ENCODE assay signal across 8 cellular contexts in the genomic region with DNA sequence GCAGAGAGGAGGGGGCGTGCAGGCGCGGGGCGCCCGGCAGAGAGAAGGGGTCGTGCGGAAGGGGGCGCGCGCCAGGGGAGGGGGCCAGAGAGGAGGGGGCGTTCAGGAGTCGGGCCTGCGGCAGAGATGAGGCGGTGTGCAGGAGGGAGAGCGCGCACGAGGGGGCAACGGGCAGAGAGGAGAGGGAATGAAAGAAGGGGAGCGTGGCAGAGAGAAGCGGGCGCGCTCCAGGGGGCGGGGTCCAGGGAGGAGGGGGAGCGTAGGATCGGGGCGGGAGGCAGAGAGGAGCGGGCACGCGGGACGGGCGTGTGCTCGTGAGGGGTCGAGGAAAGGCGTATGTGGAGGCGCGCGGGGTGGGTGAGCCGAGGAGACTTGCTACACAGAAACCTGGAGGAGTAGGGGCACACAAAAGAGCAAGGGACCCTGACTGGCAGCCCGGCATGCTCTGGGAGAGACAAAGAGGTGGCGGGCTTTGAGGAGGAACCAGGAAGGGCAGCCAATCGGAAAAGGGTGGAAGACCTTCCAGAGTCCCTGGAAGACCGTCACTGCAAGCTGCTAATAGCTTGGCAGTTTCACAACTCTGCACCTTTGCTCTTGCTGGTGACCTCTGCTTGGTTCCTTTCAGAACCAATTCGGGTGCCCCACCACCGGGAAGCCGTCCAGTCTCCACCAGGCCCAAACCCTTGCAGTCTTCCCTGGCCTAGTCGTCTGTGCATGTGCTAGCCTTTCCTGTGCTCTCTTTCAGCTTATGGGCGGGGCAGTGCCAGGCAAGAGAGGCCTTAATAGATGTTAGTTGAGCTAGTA. TPM values are rescaled to one million over a fixed set of nuclear protein-coding genes. Genes with fewer than 3 reads are reported as not detected.
DNase-seq lines count a peak whose midpoint lies in the region; ATAC-seq and TF ChIP-seq lines count a peak whose summit lies in the region.

No MANE protein-coding gene starts in this region.

- H3K9ac ChIP-seq in HUES6 (ENCODE audit: low read length) (peak overlapping the region; percentile 42), skeletal muscle tissue (ENCODE audit: low read depth in 1 of 3, low read length in 3 of 3) (no peak overlapping the region)

- peak; percentile 19 for ATAC-seq in activated CD8-positive, alpha-beta T cell treated with anti-CD3 and anti-CD28 coated beads for 36 hours
- ATAC-seq in GM21360 (IDR thresholded peaks at IDR 0.05; ENCODE audit: unreplicated experiment): no peak
- no peak for ATAC-seq in GM19397 (IDR thresholded peaks at IDR 0.05; ENCODE audit: unreplicated experiment)

- H3K9me3 ChIP-seq in HUES6 (ENCODE audit: control insufficient read depth, insufficient read depth, low read depth, low read length): no peaks in the 10 kb centered on the region
- H3K9me3 ChIP-seq in skeletal muscle tissue (ENCODE audit: control insufficient read depth in 3 of 3, low read length in 3 of 3): no peaks in the 10 kb centered on the region

- no peaks in the 10 kb centered on the region for H3K36me3 ChIP-seq in HUES6 (ENCODE audit: control insufficient read depth, insufficient read depth, low read length)
- no peaks in the 10 kb centered on the region for H3K36me3 ChIP-seq in skeletal muscle tissue (ENCODE audit: control insufficient read depth in 3 of 3, insufficient read depth in 3 of 3, low read length in 3 of 3)

- H3K27ac ChIP-seq in HUES6 (ENCODE audit: low read depth, low read length) (no peak overlapping the region), skeletal muscle tissue (ENCODE audit: low read depth, low read length) (no peak overlapping the region)

- peak; percentile 22 for DNase-seq in activated CD8-positive, alpha-beta T cell treated with anti-CD3 and anti-CD28 coated beads for 36 hours
- no peak for DNase-seq in NCI-H2107 treated with DMSO at 0.1 percent for 48 hours (lab: John Stamatoyannopoulos, UW; ENCODE audit: unreplicated experiment)
- no peak for DNase-seq in activated effector memory CD4-positive, alpha-beta T cell treated with Interleukin-2 at 50 U/mL for 16 hours

- peak overlapping the region; percentile 66 for H3K4me3 Mint-ChIP-seq in activated CD8-positive, alpha-beta T cell treated with anti-CD3 and anti-CD28 coated beads for 36 hours

- no peak for TF ChIP-seq CTCF in activated CD8-positive, alpha-beta T cell treated with anti-CD3 and anti-CD28 coated beads for 36 hours (IDR thresholded peaks at IDR 0.05)

- H3K4me3 ChIP-seq in HUES6 (ENCODE audit: low read depth, low read length) (peak overlapping the region; percentile 58), iPS-11a (ENCODE audit: low read depth, low read length) (peak overlapping the region; percentile 58), skeletal muscle tissue (ENCODE audit: low read length in 3 of 3) (peak overlapping the region; percentile 10 to 52 (median 29))

- CTCF ChIA-PET in activated CD8-positive, alpha-beta T cell treated with anti-CD3 and anti-CD28 coated beads for 36 hours (lab: Charles Lee): interaction anchor here (0.7 to 1.8 kb wide), 3 partner anchors 20 to 154 kb away, joined by 3 to 13 read pairs (median 3); no protein-coding TSS in a partner anchor

- H3K4me1 Mint-ChIP-seq in activated CD8-positive, alpha-beta T cell treated with anti-CD3 and anti-CD28 coated beads for 36 hours (ENCODE audit: low read depth): peaks cover 5% of the 10 kb centered on the region

- H3K9me3 Mint-ChIP-seq in activated CD8-positive, alpha-beta T cell treated with anti-CD3 and anti-CD28 coated beads for 36 hours: peaks cover 1% of the 10 kb centered on the region

- intact Hi-C loops in activated CD8-positive, alpha-beta T cell treated with anti-CD3 and anti-CD28 coated beads for 36 hours (cut with micrococcal nuclease): no loop called here

- POLR2A ChIA-PET in activated CD8-positive, alpha-beta T cell treated with anti-CD3 and anti-CD28 coated beads for 36 hours (lab: Charles Lee): no interaction called here

- H3K36me3 Mint-ChIP-seq in activated CD8-positive, alpha-beta T cell treated with anti-CD3 and anti-CD28 coated beads for 36 hours (ENCODE audit: low read depth): no peaks in the 10 kb centered on the region

- H3K27me3 ChIP-seq in HUES6 (ENCODE audit: control insufficient read depth, insufficient read depth, low read length) (peaks cover 24% of the 10 kb centered on the region), skeletal muscle tissue (ENCODE audit: control insufficient read depth in 3 of 3, insufficient read depth in 3 of 3, low read length in 3 of 3) (peaks cover 9 to 21% (median 14%) of the 10 kb centered on the region in 3 donors)

- H3K27ac Mint-ChIP-seq in activated CD8-positive, alpha-beta T cell treated with anti-CD3 and anti-CD28 coated beads for 36 hours: no peak overlapping the region

- peaks cover 24% of the 10 kb centered on the region for H3K27me3 Mint-ChIP-seq in activated CD8-positive, alpha-beta T cell treated with anti-CD3 and anti-CD28 coated beads for 36 hours

- H3K4me1 ChIP-seq in HUES6 (ENCODE audit: control insufficient read depth, insufficient read depth, low read length) (no peaks in the 10 kb centered on the region), skeletal muscle tissue (ENCODE audit: control insufficient read depth in 3 of 3, insufficient read depth in 3 of 3, low read length in 3 of 3) (peaks cover 2 to 5% (median 3%) of the 10 kb centered on the region in 3 donors)

RNA-seq across cellular contexts. Expression of gene DYDC2, which starts 0.6 kb away (rescaled TPM):
- under 1 TPM in 1 of 2 experiments, not detected in 1; 0.70 TPM for total RNA-seq in activated CD8-positive, alpha-beta T cell treated with anti-CD3 and anti-CD28 coated beads for 36 hours
- total RNA-seq in skeletal muscle tissue: not detected

RNA-seq across cellular contexts. Expression of gene DYDC1, which starts 0.6 kb away (rescaled TPM):
- not detected for total RNA-seq in activated CD8-positive, alpha-beta T cell treated with anti-CD3 and anti-CD28 coated beads for 36 hours
- not detected for total RNA-seq in skeletal muscle tissue

RNA-seq across cellular contexts. Expression of gene PRXL2A, which starts 51.1 kb away (rescaled TPM):
- 10 to 100 TPM; 21.0 to 22.7 TPM for total RNA-seq in activated CD8-positive, alpha-beta T cell treated with anti-CD3 and anti-CD28 coated beads for 36 hours
- 19.3 TPM for total RNA-seq in skeletal muscle tissue
